Comparison of ENCODE assay signal across 18 cellular contexts in genomic region chr18:24033644-24034412, GRCh38. TPM values are rescaled to one million over a fixed set of nuclear protein-coding genes. Genes with fewer than 3 reads are reported as not detected.
DNase-seq lines count a peak whose midpoint lies in the region; ATAC-seq lines count a peak whose summit lies in the region.
"Had no signal": no experiment of that assay in that cellular context is flagged by ENCODE, and none has a peak within 500 bp of the region (broad histone marks: within the 10 kb centered on the region; RNA-seq: fewer than 3 reads in every experiment).

No MANE protein-coding gene starts in this region.

- H3K4me1 Mint-ChIP-seq in activated naive CD8-positive, alpha-beta T cell (ENCODE audit: low read depth), result peaks cover 71% of the 10 kb centered on the region
- H3K4me1 Mint-ChIP-seq in activated naive CD8-positive, alpha-beta T cell treated with anti-CD3 and anti-CD28 coated beads for 36 hours, result peaks cover 59% of the 10 kb centered on the region
- peaks cover 71% of the 10 kb centered on the region for H3K4me1 Mint-ChIP-seq in stimulated activated naive CD8-positive, alpha-beta T cell treated with anti-CD3 and anti-CD28 coated beads, Interleukin-15, amount 100 ng/mL, for 72 hours

- ATAC-seq in stimulated activated naive CD8-positive, alpha-beta T cell treated with anti-CD3 and anti-CD28 coated beads, Interleukin-15, amount 100 ng/mL, for 72 hours, result peak; percentile 61
- no peak for ATAC-seq in GM18511 (IDR thresholded peaks at IDR 0.05; ENCODE audit: unreplicated experiment)
- ATAC-seq: psoas muscle had no signal

- no peaks in the 10 kb centered on the region for H3K9me3 Mint-ChIP-seq in activated naive CD8-positive, alpha-beta T cell (ENCODE audit: low read depth)
- H3K9me3 Mint-ChIP-seq in activated naive CD8-positive, alpha-beta T cell treated with anti-CD3 and anti-CD28 coated beads for 36 hours, result no peaks in the 10 kb centered on the region
- H3K9me3 Mint-ChIP-seq in stimulated activated naive CD8-positive, alpha-beta T cell treated with anti-CD3 and anti-CD28 coated beads, Interleukin-15, amount 100 ng/mL, for 72 hours, result no peaks in the 10 kb centered on the region
- H3K9me3 Mint-ChIP-seq: neural crest cell had no signal

- no peaks in the 10 kb centered on the region for H3K27me3 Mint-ChIP-seq in activated naive CD8-positive, alpha-beta T cell
- H3K27me3 Mint-ChIP-seq in activated naive CD8-positive, alpha-beta T cell treated with anti-CD3 and anti-CD28 coated beads for 36 hours, result no peaks in the 10 kb centered on the region
- no peaks in the 10 kb centered on the region for H3K27me3 Mint-ChIP-seq in stimulated activated naive CD8-positive, alpha-beta T cell treated with anti-CD3 and anti-CD28 coated beads, Interleukin-15, amount 100 ng/mL, for 72 hours
- H3K27me3 Mint-ChIP-seq: B cell had no signal

- H3K4me3 Mint-ChIP-seq in activated naive CD8-positive, alpha-beta T cell, result peak overlapping the region; percentile 30
- no peak overlapping the region for H3K4me3 Mint-ChIP-seq in activated naive CD8-positive, alpha-beta T cell treated with anti-CD3 and anti-CD28 coated beads for 36 hours
- no peak overlapping the region for H3K4me3 Mint-ChIP-seq in stimulated activated naive CD8-positive, alpha-beta T cell treated with anti-CD3 and anti-CD28 coated beads, Interleukin-15, amount 100 ng/mL, for 72 hours
- H3K4me3 Mint-ChIP-seq: B cell, neural crest cell had no signal

- no peak for DNase-seq in activated naive CD8-positive, alpha-beta T cell treated with anti-CD3 and anti-CD28 coated beads for 36 hours
- DNase-seq in MV-4-11 (lab: John Stamatoyannopoulos, UW) (peak; percentile 49), fibroblast of peridontal ligament (ENCODE audit: extremely low read depth) (peak; percentile 7), islet precursor cell (no peak)
- no peak for DNase-seq in stimulated activated naive CD8-positive, alpha-beta T cell treated with anti-CD3 and anti-CD28 coated beads, Interleukin-15, amount 100 ng/mL, for 72 hours
- DNase-seq: activated CD4-positive, alpha-beta T cell treated with anti-CD3 and anti-CD28 coated beads, Interleukin-2, amount 50 U/mL, for 48 hours; activated effector memory CD4-positive, alpha-beta T cell treated with anti-CD3 and anti-CD28 coated beads, Interleukin-2, amount 50 U/mL, for 16 hours; aorta; DMS53; NCI-H1417; NCI-H2171 treated with DMSO at 0.1 percent for 48 hours; psoas muscle; spleen; testis had no signal

- H3K36me3 Mint-ChIP-seq in activated naive CD8-positive, alpha-beta T cell, result peaks cover 13% of the 10 kb centered on the region
- H3K36me3 Mint-ChIP-seq in activated naive CD8-positive, alpha-beta T cell treated with anti-CD3 and anti-CD28 coated beads for 36 hours, result peaks cover 32% of the 10 kb centered on the region

- peak overlapping the region; percentile 42 for H3K27ac Mint-ChIP-seq in activated naive CD8-positive, alpha-beta T cell
- no peak overlapping the region for H3K27ac Mint-ChIP-seq in activated naive CD8-positive, alpha-beta T cell treated with anti-CD3 and anti-CD28 coated beads for 36 hours
- peak overlapping the region in 1 of 2 donors; percentile 42 for H3K27ac Mint-ChIP-seq in stimulated activated naive CD8-positive, alpha-beta T cell treated with anti-CD3 and anti-CD28 coated beads, Interleukin-15, amount 100 ng/mL, for 72 hours
- H3K27ac Mint-ChIP-seq: B cell had no signal

RNA-seq across cellular contexts. Expression of gene TTC39C, which starts 19.3 kb away (rescaled TPM):
- 10 to 100 TPM; 43.8 to 45.3 TPM for total RNA-seq in activated naive CD8-positive, alpha-beta T cell treated with anti-CD3 and anti-CD28 coated beads for 36 hours

Comparison
In these comparisons a context has a peak if more than half of its experiments do, and no peak if none do; other contexts are left out.
1. DNase-seq: peak in MV-4-11 (single experiment) and fibroblast of peridontal ligament (single experiment); none in activated naive CD8-positive, alpha-beta T cell treated with anti-CD3 and anti-CD28 coated beads for 36 hours (single experiment), stimulated activated naive CD8-positive, alpha-beta T cell treated with anti-CD3 and anti-CD28 coated beads, Interleukin-15, amount 100 ng/mL, for 72 hours (0 of 2) and islet precursor cell (single experiment).